Comparison of ENCODE assay signal across 21 cellular contexts in the genomic region with DNA sequence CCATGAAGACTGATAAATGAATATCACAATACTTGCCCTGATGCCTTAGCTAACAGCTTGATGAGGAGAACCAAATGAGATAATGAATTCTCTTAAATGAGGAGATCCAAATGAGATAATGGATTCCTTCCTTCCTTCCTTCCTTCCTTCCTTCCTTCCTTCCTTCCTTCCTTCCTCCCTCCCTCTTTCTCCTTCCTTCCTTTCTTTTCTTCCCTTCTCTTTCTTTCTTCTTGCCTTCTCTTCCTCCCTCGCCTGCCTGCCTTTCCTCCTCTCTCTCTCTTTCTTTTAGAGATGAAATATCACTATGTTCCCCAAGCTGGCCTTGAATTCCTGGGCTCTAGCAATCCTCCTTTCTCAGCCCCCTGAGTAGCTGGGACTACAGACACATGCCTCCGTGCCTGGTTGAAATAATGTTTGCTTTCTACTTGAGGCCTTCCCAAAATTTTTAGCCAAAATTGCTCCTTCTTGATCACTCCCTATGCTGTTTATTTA.
"Had no signal": no experiment of that assay in that cellular context is flagged by ENCODE, and none has a peak within 500 bp of the region (broad histone marks: within the 10 kb centered on the region; RNA-seq: fewer than 3 reads in every experiment).

No MANE protein-coding gene starts in this region.

- H3K36me3 Mint-ChIP-seq: activated naive CD8-positive, alpha-beta T cell treated with anti-CD3 and anti-CD28 coated beads for 36 hours; IgD-negative memory B cell had no signal

- H3K9me3 Mint-ChIP-seq: activated naive CD8-positive, alpha-beta T cell treated with anti-CD3 and anti-CD28 coated beads for 36 hours; IgD-negative memory B cell had no signal

- H3K27ac Mint-ChIP-seq: activated CD8-positive, alpha-beta T cell treated with anti-CD3 and anti-CD28 coated beads, Interleukin-2, amount 10 ng/mL, durations not matched to agents 7 days and 5 days; activated naive CD8-positive, alpha-beta T cell treated with anti-CD3 and anti-CD28 coated beads for 36 hours; IgD-negative memory B cell had no signal

- H3K4me3 Mint-ChIP-seq: activated CD8-positive, alpha-beta T cell treated with anti-CD3 and anti-CD28 coated beads, Interleukin-2, amount 10 ng/mL, durations not matched to agents 7 days and 5 days; activated naive CD8-positive, alpha-beta T cell treated with anti-CD3 and anti-CD28 coated beads for 36 hours; IgD-negative memory B cell had no signal

- H3K4me3 ChIP-seq: breast epithelium had no signal

- H3K4me1 ChIP-seq: breast epithelium had no signal

- H3K36me3 ChIP-seq: breast epithelium had no signal

- H3K9me3 ChIP-seq: breast epithelium, SK-N-SH had no signal

- H3K27ac ChIP-seq: breast epithelium had no signal

- ATAC-seq: activated CD4-positive, CD25-positive, alpha-beta regulatory T cell treated with anti-CD3 and anti-CD28 coated beads, Interleukin-2, amount 50 U/mL, for 24 hours; activated CD8-positive, alpha-beta T cell treated with anti-CD3 and anti-CD28 coated beads, Interleukin-2, amount 10 ng/mL, durations not matched to agents 7 days and 5 days; Right ventricle myocardium inferior had no signal

- DNase-seq: activated CD4-positive, alpha-beta T cell treated with anti-CD3 and anti-CD28 coated beads for 4 hours; activated CD8-positive, alpha-beta memory T cell treated with anti-CD3 and anti-CD28 coated beads, Interleukin-2, amount 50 U/mL, for 48 hours; activated CD8-positive, alpha-beta T cell treated with anti-CD3 and anti-CD28 coated beads, Interleukin-2, amount 10 ng/mL, durations not matched to agents 7 days and 5 days; activated effector memory CD4-positive, alpha-beta T cell treated with anti-CD3 and anti-CD28 coated beads, Interleukin-2, amount 50 U/mL, for 16 hours; activated naive CD4-positive, alpha-beta T cell treated with Interleukin-2 at 50 U/mL for 16 hours; activated naive CD8-positive, alpha-beta T cell treated with anti-CD3 and anti-CD28 coated beads for 36 hours; activated T-cell treated with anti-CD3 and anti-CD28 coated beads, Interleukin-2, amount 50 U/mL, for 1 hour; central memory CD4-positive, alpha-beta T cell; KG1; NCI-H1048; NCI-H1930; NCI-H2171; NCI-H2227 treated with DMSO at 0.1 percent for 48 hours; NCI-H446 treated with DMSO at 0.1 percent for 48 hours; NCI-H82; RPMI8226; SK-N-SH had no signal
